ENCODE assay signal across 23 cellular contexts in genomic region chr20:61766921-61767610, GRCh38.
"Had no signal": no experiment of that assay in that cellular context is flagged by ENCODE, and none has a peak within 500 bp of the region (broad histone marks: within the 10 kb centered on the region; RNA-seq: fewer than 3 reads in every experiment).

No MANE protein-coding gene starts in this region.

- H3K4me3 Mint-ChIP-seq: activated B cell treated with CpG ODN at 0.5 μM for 24 hours; activated naive CD4-positive, alpha-beta T cell treated with anti-CD3 and anti-CD28 coated beads, Interleukin-2, amount 50 U/mL, for 24 hours; activated naive CD8-positive, alpha-beta T cell treated with anti-CD3 and anti-CD28 coated beads, Interleukin-2, amount 50 U/mL, for 24 hours; activated T-cell treated with anti-CD3 and anti-CD28 coated beads, Interleukin-2, amount 50 U/mL, for 72 hours; central memory CD8-positive, alpha-beta T cell; mesothelial cell of epicardium; naive B cell; nephron progenitor cell; T-cell; T-helper 2 cell treated with Interferon-gamma antibody and Interleukin-4, amounts not matched to agents 5 μg/mL and 100 μg/mL, for 36 hours had no signal

- DNase-seq: activated B cell treated with CpG ODN at 0.5 μM for 24 hours; activated CD4-positive, alpha-beta T cell treated with anti-CD3 and anti-CD28 coated beads, Interleukin-2, amount 50 U/mL, for 4 hours; activated naive CD8-positive, alpha-beta T cell treated with anti-CD3 and anti-CD28 coated beads, Interleukin-2, amount 50 U/mL, for 24 hours; activated T-cell treated with anti-CD3 and anti-CD28 coated beads for 4 hours; activated T-cell treated with anti-CD3 and anti-CD28 coated beads, Interleukin-2, amount 50 U/mL, for 72 hours; effector CD8-positive, alpha-beta T cell; mammary epithelial cell; naive B cell; nephron progenitor cell; nucleus accumbens; stimulated activated CD4-positive, alpha-beta T cell treated with anti-CD3 and anti-CD28 coated beads, Interleukin-2, amount 100 ng/mL, for 48 hours; stimulated activated naive CD4-positive, alpha-beta T cell treated with Interleukin-2 at 50 U/mL for 16 hours; T-cell; thyroid gland had no signal

- H3K4me1 Mint-ChIP-seq: activated B cell treated with CpG ODN at 0.5 μM for 24 hours; activated naive CD4-positive, alpha-beta T cell treated with anti-CD3 and anti-CD28 coated beads, Interleukin-2, amount 50 U/mL, for 24 hours; activated naive CD8-positive, alpha-beta T cell treated with anti-CD3 and anti-CD28 coated beads, Interleukin-2, amount 50 U/mL, for 24 hours; central memory CD8-positive, alpha-beta T cell; mesothelial cell of epicardium; naive B cell; T-cell had no signal

- H3K27ac Mint-ChIP-seq: activated B cell treated with CpG ODN at 0.5 μM for 24 hours; activated naive CD4-positive, alpha-beta T cell treated with anti-CD3 and anti-CD28 coated beads, Interleukin-2, amount 50 U/mL, for 24 hours; activated naive CD8-positive, alpha-beta T cell treated with anti-CD3 and anti-CD28 coated beads, Interleukin-2, amount 50 U/mL, for 24 hours; activated T-cell treated with anti-CD3 and anti-CD28 coated beads, Interleukin-2, amount 50 U/mL, for 72 hours; mesothelial cell of epicardium; naive B cell; T-cell; T-helper 2 cell treated with Interferon-gamma antibody and Interleukin-4, amounts not matched to agents 5 μg/mL and 100 μg/mL, for 36 hours had no signal

- H3K36me3 Mint-ChIP-seq: activated naive CD4-positive, alpha-beta T cell treated with anti-CD3 and anti-CD28 coated beads, Interleukin-2, amount 50 U/mL, for 24 hours; mesothelial cell of epicardium; naive B cell; T-cell had no signal

- H3K9me3 Mint-ChIP-seq: activated B cell treated with CpG ODN at 0.5 μM for 24 hours; activated naive CD4-positive, alpha-beta T cell treated with anti-CD3 and anti-CD28 coated beads, Interleukin-2, amount 50 U/mL, for 24 hours; activated naive CD8-positive, alpha-beta T cell treated with anti-CD3 and anti-CD28 coated beads, Interleukin-2, amount 50 U/mL, for 24 hours; activated T-cell treated with anti-CD3 and anti-CD28 coated beads, Interleukin-2, amount 50 U/mL, for 72 hours; central memory CD8-positive, alpha-beta T cell; mesothelial cell of epicardium; nephron progenitor cell; T-cell; T-helper 2 cell treated with Interferon-gamma antibody and Interleukin-4, amounts not matched to agents 5 μg/mL and 100 μg/mL, for 36 hours had no signal

- H3K27me3 Mint-ChIP-seq: activated B cell treated with CpG ODN at 0.5 μM for 24 hours; activated naive CD8-positive, alpha-beta T cell treated with anti-CD3 and anti-CD28 coated beads, Interleukin-2, amount 50 U/mL, for 24 hours had no signal

- H3K36me3 ChIP-seq: left lung, right atrium auricular region, thyroid gland, upper lobe of left lung, vagina had no signal

- H3K27ac ChIP-seq: left lung, parathyroid adenoma, right atrium auricular region, thyroid gland, upper lobe of left lung, vagina had no signal

- H3K27me3 ChIP-seq: right atrium auricular region, thyroid gland, upper lobe of left lung, vagina had no signal

- ATAC-seq: activated naive CD8-positive, alpha-beta T cell treated with anti-CD3 and anti-CD28 coated beads, Interleukin-2, amount 50 U/mL, for 24 hours; activated T-cell treated with anti-CD3 and anti-CD28 coated beads, Interleukin-2, amount 50 U/mL, for 72 hours; left lung; T-cell had no signal

- H3K4me1 ChIP-seq: left lung, parathyroid adenoma, right atrium auricular region, thyroid gland, upper lobe of left lung, vagina had no signal

- H3K9me3 ChIP-seq: right atrium auricular region, thyroid gland, upper lobe of left lung, vagina had no signal

- H3K4me3 ChIP-seq: left lung, right atrium auricular region, thyroid gland, upper lobe of left lung, vagina had no signal
